1 cellular context compared by ENCODE assay signal in the genomic region with DNA sequence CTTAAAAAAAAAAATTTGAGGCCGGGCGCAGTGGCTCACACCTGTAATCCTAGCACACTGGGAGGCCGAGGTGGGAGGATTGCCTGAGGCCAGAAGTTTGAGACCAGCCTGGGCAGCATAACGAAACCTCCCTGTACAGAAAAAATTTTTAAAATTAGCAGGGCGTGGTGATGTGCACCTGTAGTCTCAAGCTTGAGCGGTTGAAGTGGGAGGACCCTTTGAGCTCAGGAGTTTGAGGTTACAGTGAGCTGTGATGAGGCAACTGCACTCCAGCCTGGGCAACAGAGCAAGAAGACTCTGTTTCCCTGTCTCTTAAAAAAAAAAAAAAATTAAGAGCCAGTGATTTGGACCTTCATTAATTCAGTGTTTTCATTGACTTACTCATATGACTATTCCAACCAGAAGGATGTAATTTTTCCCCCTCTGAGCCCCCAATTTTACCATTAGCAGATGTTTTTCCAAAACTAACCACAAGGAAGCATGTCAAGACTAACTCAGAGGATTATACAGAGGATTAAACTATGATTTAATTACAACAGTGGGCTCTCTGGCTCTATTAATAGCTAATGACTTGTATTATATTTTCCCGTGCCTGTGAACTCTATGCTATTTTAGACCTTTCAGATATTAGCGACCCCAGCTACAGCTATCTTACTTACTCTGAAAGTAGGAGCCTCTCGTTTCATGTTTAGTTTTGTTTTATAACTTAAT.
TF ChIP-seq lines count a peak whose summit lies in the region.

No MANE protein-coding gene starts in this region.

TF ChIP-seq in SK-N-SH treated with all-trans-retinoic acid at 6 μM for 48 hours, 23 proteins besides CTCF, POLR2A, EP300 and RAD21 (continued from another document):
- TF ChIP-seq TSHZ2 (CRISPR knock-in tag; IDR thresholded peaks at IDR 0.05) (no peak), ZC3H10 (CRISPR knock-in tag; IDR thresholded peaks at IDR 0.05) (no peak), ZNF565 (CRISPR knock-in tag; conservative IDR thresholded peaks at IDR 0.05; ENCODE audit: low read depth) (no peak), RARB (CRISPR knock-in tag; IDR thresholded peaks at IDR 0.05) (no peak)
